Comparison of ENCODE assay signal across 1 cellular context in the genomic region with DNA sequence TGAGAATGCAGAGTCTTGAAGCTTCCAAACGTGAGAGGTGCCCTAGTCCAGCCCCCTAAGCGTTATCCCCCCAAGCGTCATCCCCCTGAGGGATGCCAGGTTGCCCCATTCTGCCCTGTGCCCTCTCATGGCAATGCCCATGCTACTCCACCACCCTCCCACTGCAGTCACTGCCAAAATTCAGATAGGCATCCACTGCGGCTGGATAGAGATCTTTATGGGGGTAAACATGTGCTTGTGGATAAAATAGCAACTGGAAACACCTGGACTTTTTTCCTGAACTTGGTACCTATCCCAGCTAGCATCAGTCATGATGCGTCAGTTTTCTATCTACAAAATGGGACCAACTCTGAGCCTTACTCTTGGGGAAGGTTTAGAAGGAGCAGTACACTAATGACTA.
TF ChIP-seq lines count a peak whose summit lies in the region.

No MANE protein-coding gene starts in this region.

TF ChIP-seq in HepG2, 621 proteins besides CTCF, POLR2A, EP300 and RAD21 (continued from another document):
- TF ChIP-seq, protein P1, sequence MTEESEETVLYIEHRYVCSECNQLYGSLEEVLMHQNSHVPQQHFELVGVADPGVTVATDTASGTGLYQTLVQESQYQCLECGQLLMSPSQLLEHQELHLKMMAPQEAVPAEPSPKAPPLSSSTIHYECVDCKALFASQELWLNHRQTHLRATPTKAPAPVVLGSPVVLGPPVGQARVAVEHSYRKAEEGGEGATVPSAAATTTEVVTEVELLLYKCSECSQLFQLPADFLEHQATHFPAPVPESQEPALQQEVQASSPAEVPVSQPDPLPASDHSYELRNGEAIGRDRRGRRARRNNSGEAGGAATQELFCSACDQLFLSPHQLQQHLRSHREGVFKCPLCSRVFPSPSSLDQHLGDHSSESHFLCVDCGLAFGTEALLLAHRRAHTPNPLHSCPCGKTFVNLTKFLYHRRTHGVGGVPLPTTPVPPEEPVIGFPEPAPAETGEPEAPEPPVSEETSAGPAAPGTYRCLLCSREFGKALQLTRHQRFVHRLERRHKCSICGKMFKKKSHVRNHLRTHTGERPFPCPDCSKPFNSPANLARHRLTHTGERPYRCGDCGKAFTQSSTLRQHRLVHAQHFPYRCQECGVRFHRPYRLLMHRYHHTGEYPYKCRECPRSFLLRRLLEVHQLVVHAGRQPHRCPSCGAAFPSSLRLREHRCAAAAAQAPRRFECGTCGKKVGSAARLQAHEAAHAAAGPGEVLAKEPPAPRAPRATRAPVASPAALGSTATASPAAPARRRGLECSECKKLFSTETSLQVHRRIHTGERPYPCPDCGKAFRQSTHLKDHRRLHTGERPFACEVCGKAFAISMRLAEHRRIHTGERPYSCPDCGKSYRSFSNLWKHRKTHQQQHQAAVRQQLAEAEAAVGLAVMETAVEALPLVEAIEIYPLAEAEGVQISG (CRISPR knock-in tag; IDR thresholded peaks at IDR 0.05), result no peak
